Comparison of ENCODE assay signal across 8 cellular contexts in the genomic region with DNA sequence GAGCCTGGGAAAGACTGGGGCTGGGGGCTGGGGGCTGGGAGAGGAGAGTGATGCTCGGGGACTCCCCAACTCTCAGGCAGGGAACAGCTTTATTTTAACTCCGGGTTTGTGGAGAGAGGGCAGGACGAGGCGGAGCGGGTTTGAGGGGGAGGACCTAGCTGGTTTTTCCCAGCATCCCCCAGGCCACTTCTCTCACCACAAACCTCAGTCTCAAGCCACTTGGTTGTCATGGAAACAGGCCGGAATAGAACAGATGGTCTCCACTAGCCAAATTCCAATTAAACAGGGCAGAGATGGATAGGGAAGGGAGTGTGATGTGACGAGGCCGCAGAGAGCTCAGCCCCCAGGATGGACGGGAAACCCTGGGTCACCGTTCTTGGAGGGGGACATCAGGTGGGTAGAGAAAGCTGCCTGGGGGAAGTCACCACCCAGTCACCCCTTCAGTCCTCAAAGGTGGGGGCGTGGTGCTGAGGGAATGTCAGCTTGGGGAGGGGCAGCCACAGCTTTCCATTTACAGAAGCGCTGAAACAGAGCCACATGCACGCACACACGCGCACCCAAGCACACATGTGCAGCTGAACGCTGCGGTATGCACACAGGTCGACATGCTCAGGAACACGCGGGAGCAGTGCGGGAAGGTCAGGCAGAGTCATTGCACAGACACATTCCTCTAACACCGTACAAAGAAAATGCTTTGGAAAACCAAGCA. TPM values are rescaled to one million over a fixed set of nuclear protein-coding genes. Genes with fewer than 3 reads are reported as not detected.
A peak's percentile ranks its signal among the peaks of the same experiment; 100 is the strongest.
DNase-seq lines count a peak whose midpoint lies in the region; ATAC-seq and TF ChIP-seq lines count a peak whose summit lies in the region.

No MANE protein-coding gene starts in this region.

- H3K36me3 ChIP-seq in transverse colon = no peaks in the 10 kb centered on the region

- no peak for TF ChIP-seq POLR2A in transverse colon (IDR thresholded peaks at IDR 0.05)

- no peak for TF ChIP-seq EP300 in transverse colon (IDR thresholded peaks at IDR 0.05; ENCODE audit: low read depth)

- TF ChIP-seq CTCF in cardiac fibroblast (IDR thresholded peaks at IDR 0.05; ENCODE audit: low read depth, low read length) = no peak
- TF ChIP-seq CTCF in nephron (IDR thresholded peaks at IDR 0.05; ENCODE audit: unreplicated experiment in 3 of 3) = no peak
- no peak for TF ChIP-seq CTCF in transverse colon (IDR thresholded peaks at IDR 0.05)

- peak overlapping the region; percentile 14 to 62 (median 16) for H3K4me3 Mint-ChIP-seq in nephron

- 62 to 76% methylated on average over 10 to 22 of the region's 22 CpGs for WGBS in transverse colon (ENCODE audit: low coverage in 1 of 2), 2 donors

- no peaks in the 10 kb centered on the region for H3K27me3 ChIP-seq in transverse colon

- H3K36me3 Mint-ChIP-seq in nephron (ENCODE audit: low read depth) = peaks cover 7% of the 10 kb centered on the region

- DNase-seq in EL (peak; percentile 46), NCI-H128 (lab: John Stamatoyannopoulos, UW; ENCODE audit: unreplicated experiment) (peak; percentile 46), cardiac fibroblast (ENCODE audit: low read depth in 2 of 2) (peak; percentile 48 to 75), transverse colon (no peak)

- ATAC-seq in GM21717 (IDR thresholded peaks at IDR 0.05; ENCODE audit: unreplicated experiment) (no peak), HG03342 (IDR thresholded peaks at IDR 0.05; ENCODE audit: unreplicated experiment) (no peak), HG03565 (IDR thresholded peaks at IDR 0.05; ENCODE audit: unreplicated experiment) (no peak)

- H3K9me3 Mint-ChIP-seq in nephron = no peaks in the 10 kb centered on the region

- intact Hi-C loops in transverse colon (cut with DNase I; ENCODE audit: low total_unique reads) = no loop called here

- peak overlapping the region; percentile 38 to 92 (median 55) for H3K27ac Mint-ChIP-seq in nephron

- peaks cover 12% of the 10 kb centered on the region for H3K27me3 Mint-ChIP-seq in nephron (ENCODE audit: low read depth)

- H3K27ac ChIP-seq in transverse colon = no peak overlapping the region

- H3K4me3 ChIP-seq in cardiac fibroblast (replicated peaks in 1 of 2; ENCODE audit: low read depth in 2 of 2, low read length in 2 of 2) (no peak overlapping the region), transverse colon (no peak overlapping the region)

- in situ Hi-C loops in transverse colon (cut with MboI; ENCODE audit: low pct_ligation_motif_present in 1 of 4, low pct_unique_long_range_greater_than_20kb in 1 of 4, low sequenced_read_pairs in 3 of 4) = no loop called here

- H3K4me1 Mint-ChIP-seq in nephron = peaks cover 79% of the 10 kb centered on the region

- no peaks in the 10 kb centered on the region for H3K9me3 ChIP-seq in transverse colon

- peaks cover 0 to 9% (median 2%) of the 10 kb centered on the region in 4 donors for H3K4me1 ChIP-seq in transverse colon

RNA-seq across cellular contexts. Expression of a gene that starts 19.2 kb away (rescaled TPM):
- 10 to 100 TPM; 11.0 to 71.2 (median 12.6) TPM for total RNA-seq in transverse colon
